ENCODE assay signal across 1 cellular context in genomic region chr16:50314665-50315064, GRCh38.
A peak's percentile ranks its signal among the peaks of the same experiment; 100 is the strongest.
TF ChIP-seq lines count a peak whose summit lies in the region.

No MANE protein-coding gene starts in this region.

TF ChIP-seq in K562, 482 proteins besides CTCF, POLR2A, EP300 and RAD21:
- TF ChIP-seq XRCC3 (IDR thresholded peaks at IDR 0.05) (no peak), SP1 (CRISPR knock-in tag; IDR thresholded peaks at IDR 0.05) (no peak), PHB (CRISPR knock-in tag; IDR thresholded peaks at IDR 0.05) (no peak), MCM5 (IDR thresholded peaks at IDR 0.05; ENCODE audit: low read depth) (no peak), ZBTB34 (CRISPR knock-in tag; IDR thresholded peaks at IDR 0.05) (no peak), POLR2AphosphoS5 (IDR thresholded peaks at IDR 0.05; ENCODE audit: control insufficient read depth, insufficient read depth, low read depth, low read length) (0 out of 2 replicates have a peak, but pooled peaks have one; percentile 11)
